8 cellular contexts compared by ENCODE assay signal in genomic region chr9:70563437-70564204, GRCh38.
DNase-seq lines count a peak whose midpoint lies in the region; ATAC-seq, FAIRE-seq and TF ChIP-seq lines count a peak whose summit lies in the region.

No MANE protein-coding gene starts in this region.

- H4K20me1 ChIP-seq in OCI-LY3 (ENCODE audit: insufficient read depth, low read length): no peaks in the 10 kb centered on the region

- CTCF ChIA-PET in HEK293T (lab: Yijun Ruan, JAX): no interaction called here

- POLR2A ChIA-PET in HEK293T (lab: Yijun Ruan, JAX): no interaction called here

- 48 to 66% (median 66%) methylated on average over 5 of the region's 5 CpGs for WGBS in adrenal gland, 4 donors
- 53% methylated on average over 5 of the region's 5 CpGs for WGBS in suprapubic skin

- TF ChIP-seq CTCF in OCI-LY3 (IDR thresholded peaks at IDR 0.05; ENCODE audit: low read depth, low read length) (no peak), adrenal gland (IDR thresholded peaks at IDR 0.05) (no peak), left lung (IDR thresholded peaks at IDR 0.05) (no peak), suprapubic skin (IDR thresholded peaks at IDR 0.05) (no peak)

- H3K9ac ChIP-seq in OCI-LY3 (ENCODE audit: low read length): peak overlapping the region; percentile 51

- H3K27ac ChIP-seq in OCI-LY3 (ENCODE audit: low read length): peak overlapping the region; percentile 89
- H3K27ac ChIP-seq in adrenal gland: peak overlapping the region; percentile 37 to 85 (median 51)
- H3K27ac ChIP-seq in left lung: peak overlapping the region; percentile 78 to 86
- peak overlapping the region; percentile 59 for H3K27ac ChIP-seq in suprapubic skin

- peak overlapping the region; percentile 94 for H3K4me2 ChIP-seq in OCI-LY3 (ENCODE audit: low read length)

- H3K79me2 ChIP-seq in OCI-LY3 (ENCODE audit: low read length): no peaks in the 10 kb centered on the region

- H3K27me3 ChIP-seq in OCI-LY3 (ENCODE audit: low read depth, low read length) (peaks cover 43% of the 10 kb centered on the region), adrenal gland (no peaks in the 10 kb centered on the region), left lung (no peaks in the 10 kb centered on the region), suprapubic skin (no peaks in the 10 kb centered on the region)

- peak overlapping the region; percentile 50; the same call in 1 of the 2 replicates for H2AFZ ChIP-seq in OCI-LY3 (ENCODE audit: low read depth, low read length)

- ATAC-seq in HG02610 (IDR thresholded peaks at IDR 0.05; ENCODE audit: unreplicated experiment): peak; percentile 99
- ATAC-seq in left lung: peak; percentile 76

- peak; percentile 92 for FAIRE-seq in GM12892 (lab: Jason Lieb, UNC)

- H3K36me3 ChIP-seq in OCI-LY3 (replicated peaks; ENCODE audit: low read depth, low read length) (no peaks in the 10 kb centered on the region), adrenal gland (replicated peaks in 1 of 2) (no peaks in the 10 kb centered on the region), left lung (no peaks in the 10 kb centered on the region), suprapubic skin (no peaks in the 10 kb centered on the region)

- H3K4me1 ChIP-seq in OCI-LY3 (ENCODE audit: low read length): peaks cover 27% of the 10 kb centered on the region
- peaks cover 0 to 17% of the 10 kb centered on the region in 2 donors for H3K4me1 ChIP-seq in adrenal gland (replicated peaks in 1 of 2)
- H3K4me1 ChIP-seq in left lung: peaks cover 14 to 28% of the 10 kb centered on the region in 2 donors
- H3K4me1 ChIP-seq in suprapubic skin: peaks cover 5% of the 10 kb centered on the region

- TF ChIP-seq POLR2A in GM12892 (IDR thresholded peaks at IDR 0.05; ENCODE audit: low read depth, low read length) (no peak), adrenal gland (IDR thresholded peaks at IDR 0.05) (no peak), suprapubic skin (IDR thresholded peaks at IDR 0.05) (no peak)

- H3K4me3 ChIP-seq in OCI-LY3 (ENCODE audit: low read length) (peak overlapping the region; percentile 66), adrenal gland (no peak overlapping the region), left lung (no peak overlapping the region), suprapubic skin (no peak overlapping the region)

- TF ChIP-seq EP300 in suprapubic skin (IDR thresholded peaks at IDR 0.05): no peak

- H3K9me3 ChIP-seq in OCI-LY3 (ENCODE audit: insufficient read depth, low read length): no peaks in the 10 kb centered on the region
- no peaks in the 10 kb centered on the region for H3K9me3 ChIP-seq in adrenal gland (replicated peaks in 1 of 3)
- no peaks in the 10 kb centered on the region for H3K9me3 ChIP-seq in left lung
- no peaks in the 10 kb centered on the region for H3K9me3 ChIP-seq in suprapubic skin

- DNase-seq in GM12892 (ENCODE audit: insufficient read length) (peak; percentile 19), adrenal gland (peak in 2 of 7 donors; percentile 22 to 26), left lung (no peak), suprapubic skin (ENCODE audit: low spot score in 2 of 2) (no peak), SHP77 (lab: John Stamatoyannopoulos, UW) (no peak), HEK293T (ENCODE audit: extremely low spot score) (no peak)

- intact Hi-C loops in adrenal gland (cut with DNase I) (no loop called here), left lung (cut with DNase I) (no loop called here)

TF ChIP-seq in HEK293T, 16 proteins besides CTCF, POLR2A, EP300 and RAD21:
- TF ChIP-seq HDGF (IDR thresholded peaks at IDR 0.05; ENCODE audit: borderline replicate concordance): no peak
- TF ChIP-seq LEF1 (IDR thresholded peaks at IDR 0.05; ENCODE audit: borderline replicate concordance): no peak
